In the genomic region with DNA sequence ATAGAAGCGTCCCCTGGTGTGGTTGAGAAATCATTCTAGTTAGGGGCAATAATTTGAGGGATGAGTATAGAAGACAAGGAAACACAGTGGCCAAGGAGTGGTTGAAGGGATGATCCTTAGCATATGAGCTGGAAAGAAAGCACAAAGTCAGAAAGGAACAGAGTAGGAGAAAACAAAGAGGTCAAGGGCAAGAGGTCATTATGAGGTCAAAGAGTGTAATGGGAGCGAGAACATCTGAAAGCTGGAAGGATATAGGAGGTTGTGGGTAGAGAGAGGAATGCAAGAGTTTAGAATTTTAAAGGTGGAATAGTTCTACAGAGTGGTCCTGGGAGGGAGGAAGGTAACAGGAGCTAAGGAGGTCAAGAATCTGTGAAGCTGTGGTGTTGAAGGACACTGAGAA, we compare ENCODE assay signal across 2 cellular contexts.
A peak's percentile ranks its signal among the peaks of the same experiment; 100 is the strongest.
TF ChIP-seq lines count a peak whose summit lies in the region.

No MANE protein-coding gene starts in this region.

TF ChIP-seq in liver, 16 proteins besides CTCF, POLR2A, EP300 and RAD21:
- peak; percentile 33 for TF ChIP-seq NR2F2 (IDR thresholded peaks at IDR 0.05)
- TF ChIP-seq, protein P1, sequence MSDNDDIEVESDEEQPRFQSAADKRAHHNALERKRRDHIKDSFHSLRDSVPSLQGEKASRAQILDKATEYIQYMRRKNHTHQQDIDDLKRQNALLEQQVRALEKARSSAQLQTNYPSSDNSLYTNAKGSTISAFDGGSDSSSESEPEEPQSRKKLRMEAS (IDR thresholded peaks at IDR 0.05) = no peak

TF ChIP-seq in HepG2, 621 proteins besides CTCF, POLR2A, EP300 and RAD21:
- no peak for TF ChIP-seq NBN (conservative IDR thresholded peaks at IDR 0.05)
- TF ChIP-seq HOXA9 (CRISPR knock-in tag; IDR thresholded peaks at IDR 0.05; ENCODE audit: borderline replicate concordance) = no peak
- TF ChIP-seq, protein P2, sequence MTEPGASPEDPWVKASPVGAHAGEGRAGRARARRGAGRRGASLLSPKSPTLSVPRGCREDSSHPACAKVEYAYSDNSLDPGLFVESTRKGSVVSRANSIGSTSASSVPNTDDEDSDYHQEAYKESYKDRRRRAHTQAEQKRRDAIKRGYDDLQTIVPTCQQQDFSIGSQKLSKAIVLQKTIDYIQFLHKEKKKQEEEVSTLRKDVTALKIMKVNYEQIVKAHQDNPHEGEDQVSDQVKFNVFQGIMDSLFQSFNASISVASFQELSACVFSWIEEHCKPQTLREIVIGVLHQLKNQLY (CRISPR knock-in tag; IDR thresholded peaks at IDR 0.05) = no peak
- no peak for TF ChIP-seq RBFOX2 (IDR thresholded peaks at IDR 0.05; ENCODE audit: low read depth, low read length)
- TF ChIP-seq, protein P3, sequence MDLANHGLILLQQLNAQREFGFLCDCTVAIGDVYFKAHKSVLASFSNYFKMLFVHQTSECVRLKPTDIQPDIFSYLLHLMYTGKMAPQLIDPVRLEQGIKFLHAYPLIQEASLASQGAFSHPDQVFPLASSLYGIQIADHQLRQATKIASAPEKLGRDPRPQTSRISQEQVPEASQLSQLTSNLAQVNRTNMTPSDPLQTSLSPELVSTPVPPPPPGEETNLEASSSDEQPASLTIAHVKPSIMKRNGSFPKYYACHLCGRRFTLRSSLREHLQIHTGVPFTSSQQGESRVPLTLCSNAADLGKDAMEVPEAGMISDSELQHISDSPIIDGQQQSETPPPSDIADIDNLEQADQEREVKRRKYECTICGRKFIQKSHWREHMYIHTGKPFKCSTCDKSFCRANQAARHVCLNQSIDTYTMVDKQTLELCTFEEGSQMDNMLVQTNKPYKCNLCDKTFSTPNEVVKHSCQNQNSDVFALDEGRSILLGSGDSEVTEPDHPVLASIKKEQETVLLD (CRISPR knock-in tag; IDR thresholded peaks at IDR 0.05; ENCODE audit: low read depth) = no peak
- no peak for TF ChIP-seq ZNF558 (CRISPR knock-in tag; IDR thresholded peaks at IDR 0.05; ENCODE audit: borderline replicate concordance)
- TF ChIP-seq, protein P4, sequence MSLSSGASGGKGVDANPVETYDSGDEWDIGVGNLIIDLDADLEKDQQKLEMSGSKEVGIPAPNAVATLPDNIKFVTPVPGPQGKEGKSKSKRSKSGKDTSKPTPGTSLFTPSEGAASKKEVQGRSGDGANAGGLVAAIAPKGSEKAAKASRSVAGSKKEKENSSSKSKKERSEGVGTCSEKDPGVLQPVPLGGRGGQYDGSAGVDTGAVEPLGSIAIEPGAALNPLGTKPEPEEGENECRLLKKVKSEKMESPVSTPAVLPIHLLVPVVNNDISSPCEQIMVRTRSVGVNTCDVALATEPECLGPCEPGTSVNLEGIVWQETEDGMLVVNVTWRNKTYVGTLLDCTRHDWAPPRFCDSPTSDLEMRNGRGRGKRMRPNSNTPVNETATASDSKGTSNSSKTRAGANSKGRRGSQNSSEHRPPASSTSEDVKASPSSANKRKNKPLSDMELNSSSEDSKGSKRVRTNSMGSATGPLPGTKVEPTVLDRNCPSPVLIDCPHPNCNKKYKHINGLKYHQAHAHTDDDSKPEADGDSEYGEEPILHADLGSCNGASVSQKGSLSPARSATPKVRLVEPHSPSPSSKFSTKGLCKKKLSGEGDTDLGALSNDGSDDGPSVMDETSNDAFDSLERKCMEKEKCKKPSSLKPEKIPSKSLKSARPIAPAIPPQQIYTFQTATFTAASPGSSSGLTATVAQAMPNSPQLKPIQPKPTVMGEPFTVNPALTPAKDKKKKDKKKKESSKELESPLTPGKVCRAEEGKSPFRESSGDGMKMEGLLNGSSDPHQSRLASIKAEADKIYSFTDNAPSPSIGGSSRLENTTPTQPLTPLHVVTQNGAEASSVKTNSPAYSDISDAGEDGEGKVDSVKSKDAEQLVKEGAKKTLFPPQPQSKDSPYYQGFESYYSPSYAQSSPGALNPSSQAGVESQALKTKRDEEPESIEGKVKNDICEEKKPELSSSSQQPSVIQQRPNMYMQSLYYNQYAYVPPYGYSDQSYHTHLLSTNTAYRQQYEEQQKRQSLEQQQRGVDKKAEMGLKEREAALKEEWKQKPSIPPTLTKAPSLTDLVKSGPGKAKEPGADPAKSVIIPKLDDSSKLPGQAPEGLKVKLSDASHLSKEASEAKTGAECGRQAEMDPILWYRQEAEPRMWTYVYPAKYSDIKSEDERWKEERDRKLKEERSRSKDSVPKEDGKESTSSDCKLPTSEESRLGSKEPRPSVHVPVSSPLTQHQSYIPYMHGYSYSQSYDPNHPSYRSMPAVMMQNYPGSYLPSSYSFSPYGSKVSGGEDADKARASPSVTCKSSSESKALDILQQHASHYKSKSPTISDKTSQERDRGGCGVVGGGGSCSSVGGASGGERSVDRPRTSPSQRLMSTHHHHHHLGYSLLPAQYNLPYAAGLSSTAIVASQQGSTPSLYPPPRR (CRISPR knock-in tag; IDR thresholded peaks at IDR 0.05; ENCODE audit: borderline replicate concordance) = no peak
- no peak for TF ChIP-seq NPAS2 (CRISPR knock-in tag; IDR thresholded peaks at IDR 0.05; ENCODE audit: borderline replicate concordance)
- TF ChIP-seq ZNF143 (CRISPR knock-in tag; IDR thresholded peaks at IDR 0.05) = no peak
